Comparison of ENCODE assay signal across 1 cellular context in the genomic region with DNA sequence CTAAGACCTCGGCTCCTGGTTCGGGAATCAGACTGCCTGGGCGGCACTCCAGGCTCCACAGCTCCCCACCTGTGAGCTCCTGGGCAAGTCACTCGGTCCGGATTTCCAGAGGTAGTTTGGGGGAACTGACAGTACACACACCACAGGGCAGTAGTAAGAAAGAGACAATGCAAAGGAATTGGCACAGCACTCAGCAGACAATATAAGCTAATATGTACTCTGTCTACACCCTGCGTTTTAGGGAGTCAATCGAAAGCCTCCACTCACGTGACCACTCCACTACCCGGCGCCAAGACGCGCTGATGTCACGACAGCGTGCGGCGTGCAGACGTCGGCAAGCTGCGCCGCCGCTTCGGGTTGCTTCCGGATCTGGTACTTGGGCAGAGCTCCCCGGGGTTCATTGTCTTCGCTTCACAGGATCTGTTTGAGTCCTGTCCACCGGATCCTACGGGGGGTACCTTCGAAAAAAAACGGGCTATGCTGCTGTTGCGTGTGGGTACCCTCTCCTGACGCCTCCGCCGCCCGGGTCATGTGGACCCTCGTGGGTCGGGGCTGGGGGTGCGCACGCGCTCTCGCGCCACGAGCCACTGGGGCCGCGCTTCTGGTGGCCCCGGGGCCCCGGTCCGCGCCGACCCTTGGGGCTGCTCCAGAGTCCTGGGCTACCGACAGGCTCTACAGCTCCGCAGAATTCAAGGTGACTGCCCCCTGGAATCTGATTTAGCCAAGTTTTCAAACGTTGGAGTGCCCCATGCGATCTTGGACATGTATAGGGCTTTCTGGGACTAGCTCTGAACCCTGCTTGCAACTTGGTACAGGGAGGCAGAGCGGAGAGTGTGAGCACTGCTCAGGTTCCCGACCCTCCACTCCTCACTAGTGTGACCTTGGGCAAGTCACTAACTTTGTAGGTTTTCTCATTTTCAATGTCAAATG.
A peak's percentile ranks its signal among the peaks of the same experiment; 100 is the strongest.
TF ChIP-seq lines count a peak whose summit lies in the region.

A gene with protein sequence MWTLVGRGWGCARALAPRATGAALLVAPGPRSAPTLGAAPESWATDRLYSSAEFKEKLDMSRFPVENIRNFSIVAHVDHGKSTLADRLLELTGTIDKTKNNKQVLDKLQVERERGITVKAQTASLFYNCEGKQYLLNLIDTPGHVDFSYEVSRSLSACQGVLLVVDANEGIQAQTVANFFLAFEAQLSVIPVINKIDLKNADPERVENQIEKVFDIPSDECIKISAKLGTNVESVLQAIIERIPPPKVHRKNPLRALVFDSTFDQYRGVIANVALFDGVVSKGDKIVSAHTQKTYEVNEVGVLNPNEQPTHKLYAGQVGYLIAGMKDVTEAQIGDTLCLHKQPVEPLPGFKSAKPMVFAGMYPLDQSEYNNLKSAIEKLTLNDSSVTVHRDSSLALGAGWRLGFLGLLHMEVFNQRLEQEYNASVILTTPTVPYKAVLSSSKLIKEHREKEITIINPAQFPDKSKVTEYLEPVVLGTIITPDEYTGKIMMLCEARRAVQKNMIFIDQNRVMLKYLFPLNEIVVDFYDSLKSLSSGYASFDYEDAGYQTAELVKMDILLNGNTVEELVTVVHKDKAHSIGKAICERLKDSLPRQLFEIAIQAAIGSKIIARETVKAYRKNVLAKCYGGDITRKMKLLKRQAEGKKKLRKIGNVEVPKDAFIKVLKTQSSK (plus strand): TSS at position 327 of the 930 bp plus-strand sequence. CDS start 203 bp downstream, at position 530.

TF ChIP-seq in HepG2, 621 proteins besides CTCF, POLR2A, EP300 and RAD21 (continued from another document and continues in another):
- TF ChIP-seq, protein P1, sequence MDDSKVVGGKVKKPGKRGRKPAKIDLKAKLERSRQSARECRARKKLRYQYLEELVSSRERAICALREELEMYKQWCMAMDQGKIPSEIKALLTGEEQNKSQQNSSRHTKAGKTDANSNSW (CRISPR knock-in tag; IDR thresholded peaks at IDR 0.05; ENCODE audit: borderline replicate concordance), result no peak
- TF ChIP-seq TBX3 (IDR thresholded peaks at IDR 0.05; ENCODE audit: borderline replicate concordance) (no peak), KAT8 (CRISPR knock-in tag; IDR thresholded peaks at IDR 0.05) (peak; percentile 98), ZNF790 (CRISPR knock-in tag; IDR thresholded peaks at IDR 0.05; ENCODE audit: borderline replicate concordance) (peak; percentile 65; the same call in 1 of the 2 replicates), BHLHE40 (IDR thresholded peaks at IDR 0.05; ENCODE audit: low read length) (peak; percentile 96), KDM5B (CRISPR knock-in tag; IDR thresholded peaks at IDR 0.05; ENCODE audit: borderline replicate concordance) (peak; percentile 52; the same call in 1 of the 2 replicates), ZNF629 (CRISPR knock-in tag; conservative IDR thresholded peaks at IDR 0.05) (no peak; the same call in 1 of the 2 replicates), SP2 (CRISPR knock-in tag; IDR thresholded peaks at IDR 0.05) (0 out of 2 replicates have a peak, but pooled peaks have one; percentile 15), TOPORS (CRISPR knock-in tag; IDR thresholded peaks at IDR 0.05) (no peak; the same call in 1 of the 2 replicates), REPIN1 (CRISPR knock-in tag; IDR thresholded peaks at IDR 0.05; ENCODE audit: borderline replicate concordance, low read depth) (no peak), SIX4 (CRISPR knock-in tag; IDR thresholded peaks at IDR 0.05) (peak; percentile 63), POLR2AphosphoS2 (IDR thresholded peaks at IDR 0.05; ENCODE audit: low read depth, low read length) (no peak), ZBTB1 (CRISPR knock-in tag; IDR thresholded peaks at IDR 0.05; ENCODE audit: borderline replicate concordance) (no peak), FOXM1 (CRISPR knock-in tag; IDR thresholded peaks at IDR 0.05) (no peak), ZNF781 (CRISPR knock-in tag; IDR thresholded peaks at IDR 0.05; ENCODE audit: borderline replicate concordance, not compliant biosample characterization) (peak; percentile 44), ZKSCAN8 (CRISPR knock-in tag; IDR thresholded peaks at IDR 0.05; ENCODE audit: borderline replicate concordance) (no peak), U2AF1 (optimal IDR thresholded peaks at IDR 0.05; ENCODE audit: low read depth, low read length) (no peak), GABPA (IDR thresholded peaks at IDR 0.05; ENCODE audit: low read depth, low read length) (0 out of 2 replicates have a peak, but pooled peaks have one; percentile 26), GABPA (CRISPR knock-in tag; IDR thresholded peaks at IDR 0.05; ENCODE audit: low read depth) (peak; percentile 81), ZFP82 (CRISPR knock-in tag; IDR thresholded peaks at IDR 0.05; ENCODE audit: borderline replicate concordance) (no peak), TOE1 (CRISPR knock-in tag; IDR thresholded peaks at IDR 0.05) (no peak), ZNF780A (CRISPR knock-in tag; IDR thresholded peaks at IDR 0.05) (no peak), NFE2L1 (CRISPR knock-in tag; IDR thresholded peaks at IDR 0.05; ENCODE audit: borderline replicate concordance) (no peak), KAT2B (IDR thresholded peaks at IDR 0.05; ENCODE audit: borderline replicate concordance, low read depth, low read length) (no peak), IRF2 (CRISPR knock-in tag; IDR thresholded peaks at IDR 0.05) (peak; percentile 89; the same call in 1 of the 2 replicates), GTF2F1 (IDR thresholded peaks at IDR 0.05; ENCODE audit: low read length) (0 out of 2 replicates have a peak, but pooled peaks have one; percentile 63), REL (CRISPR knock-in tag; conservative IDR thresholded peaks at IDR 0.05) (no peak; the same call in 1 of the 2 replicates), TGIF2 (CRISPR knock-in tag; IDR thresholded peaks at IDR 0.05) (no peak), KDM2A (CRISPR knock-in tag; IDR thresholded peaks at IDR 0.05; ENCODE audit: borderline replicate concordance, low read depth) (peak; percentile 82), AHR (CRISPR knock-in tag; IDR thresholded peaks at IDR 0.05) (0 out of 2 replicates have a peak, but pooled peaks have one; percentile 85), ZNF337 (CRISPR knock-in tag; IDR thresholded peaks at IDR 0.05; ENCODE audit: borderline replicate concordance, low read depth) (peak; percentile 28; the same call in 1 of the 2 replicates), GTF3A (CRISPR knock-in tag; conservative IDR thresholded peaks at IDR 0.05) (no peak), NCOA5 (CRISPR knock-in tag; IDR thresholded peaks at IDR 0.05) (no peak)
- TF ChIP-seq, protein P2, sequence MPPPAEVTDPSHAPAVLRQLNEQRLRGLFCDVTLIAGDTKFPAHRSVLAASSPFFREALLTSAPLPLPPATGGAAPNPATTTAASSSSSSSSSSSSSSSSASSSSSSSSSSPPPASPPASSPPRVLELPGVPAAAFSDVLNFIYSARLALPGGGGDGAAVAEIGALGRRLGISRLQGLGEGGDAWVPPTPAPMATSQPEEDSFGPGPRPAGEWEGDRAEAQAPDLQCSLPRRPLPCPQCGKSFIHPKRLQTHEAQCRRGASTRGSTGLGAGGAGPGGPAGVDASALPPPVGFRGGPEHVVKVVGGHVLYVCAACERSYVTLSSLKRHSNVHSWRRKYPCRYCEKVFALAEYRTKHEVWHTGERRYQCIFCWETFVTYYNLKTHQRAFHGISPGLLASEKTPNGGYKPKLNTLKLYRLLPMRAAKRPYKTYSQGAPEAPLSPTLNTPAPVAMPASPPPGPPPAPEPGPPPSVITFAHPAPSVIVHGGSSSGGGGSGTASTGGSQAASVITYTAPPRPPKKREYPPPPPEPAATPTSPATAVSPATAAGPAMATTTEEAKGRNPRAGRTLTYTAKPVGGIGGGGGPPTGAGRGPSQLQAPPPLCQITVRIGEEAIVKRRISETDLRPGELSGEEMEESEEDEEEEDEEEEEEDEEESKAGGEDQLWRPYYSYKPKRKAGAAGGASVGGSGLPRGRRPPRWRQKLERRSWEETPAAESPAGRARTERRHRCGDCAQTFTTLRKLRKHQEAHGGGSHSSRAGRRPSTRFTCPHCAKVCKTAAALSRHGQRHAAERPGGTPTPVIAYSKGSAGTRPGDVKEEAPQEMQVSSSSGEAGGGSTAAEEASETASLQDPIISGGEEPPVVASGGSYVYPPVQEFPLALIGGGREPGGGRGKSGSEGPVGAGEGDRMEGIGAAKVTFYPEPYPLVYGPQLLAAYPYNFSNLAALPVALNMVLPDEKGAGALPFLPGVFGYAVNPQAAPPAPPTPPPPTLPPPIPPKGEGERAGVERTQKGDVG (CRISPR knock-in tag; IDR thresholded peaks at IDR 0.05; ENCODE audit: borderline replicate concordance), result no peak
- TF ChIP-seq, protein P3, sequence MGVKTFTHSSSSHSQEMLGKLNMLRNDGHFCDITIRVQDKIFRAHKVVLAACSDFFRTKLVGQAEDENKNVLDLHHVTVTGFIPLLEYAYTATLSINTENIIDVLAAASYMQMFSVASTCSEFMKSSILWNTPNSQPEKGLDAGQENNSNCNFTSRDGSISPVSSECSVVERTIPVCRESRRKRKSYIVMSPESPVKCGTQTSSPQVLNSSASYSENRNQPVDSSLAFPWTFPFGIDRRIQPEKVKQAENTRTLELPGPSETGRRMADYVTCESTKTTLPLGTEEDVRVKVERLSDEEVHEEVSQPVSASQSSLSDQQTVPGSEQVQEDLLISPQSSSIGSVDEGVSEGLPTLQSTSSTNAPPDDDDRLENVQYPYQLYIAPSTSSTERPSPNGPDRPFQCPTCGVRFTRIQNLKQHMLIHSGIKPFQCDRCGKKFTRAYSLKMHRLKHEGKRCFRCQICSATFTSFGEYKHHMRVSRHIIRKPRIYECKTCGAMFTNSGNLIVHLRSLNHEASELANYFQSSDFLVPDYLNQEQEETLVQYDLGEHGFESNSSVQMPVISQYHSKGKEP (CRISPR knock-in tag; IDR thresholded peaks at IDR 0.05), result no peak
- TF ChIP-seq, protein P4, sequence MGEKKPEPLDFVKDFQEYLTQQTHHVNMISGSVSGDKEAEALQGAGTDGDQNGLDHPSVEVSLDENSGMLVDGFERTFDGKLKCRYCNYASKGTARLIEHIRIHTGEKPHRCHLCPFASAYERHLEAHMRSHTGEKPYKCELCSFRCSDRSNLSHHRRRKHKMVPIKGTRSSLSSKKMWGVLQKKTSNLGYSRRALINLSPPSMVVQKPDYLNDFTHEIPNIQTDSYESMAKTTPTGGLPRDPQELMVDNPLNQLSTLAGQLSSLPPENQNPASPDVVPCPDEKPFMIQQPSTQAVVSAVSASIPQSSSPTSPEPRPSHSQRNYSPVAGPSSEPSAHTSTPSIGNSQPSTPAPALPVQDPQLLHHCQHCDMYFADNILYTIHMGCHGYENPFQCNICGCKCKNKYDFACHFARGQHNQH (CRISPR knock-in tag; IDR thresholded peaks at IDR 0.05), result peak; percentile 46; the same call in 1 of the 2 replicates
- TF ChIP-seq, protein P5, sequence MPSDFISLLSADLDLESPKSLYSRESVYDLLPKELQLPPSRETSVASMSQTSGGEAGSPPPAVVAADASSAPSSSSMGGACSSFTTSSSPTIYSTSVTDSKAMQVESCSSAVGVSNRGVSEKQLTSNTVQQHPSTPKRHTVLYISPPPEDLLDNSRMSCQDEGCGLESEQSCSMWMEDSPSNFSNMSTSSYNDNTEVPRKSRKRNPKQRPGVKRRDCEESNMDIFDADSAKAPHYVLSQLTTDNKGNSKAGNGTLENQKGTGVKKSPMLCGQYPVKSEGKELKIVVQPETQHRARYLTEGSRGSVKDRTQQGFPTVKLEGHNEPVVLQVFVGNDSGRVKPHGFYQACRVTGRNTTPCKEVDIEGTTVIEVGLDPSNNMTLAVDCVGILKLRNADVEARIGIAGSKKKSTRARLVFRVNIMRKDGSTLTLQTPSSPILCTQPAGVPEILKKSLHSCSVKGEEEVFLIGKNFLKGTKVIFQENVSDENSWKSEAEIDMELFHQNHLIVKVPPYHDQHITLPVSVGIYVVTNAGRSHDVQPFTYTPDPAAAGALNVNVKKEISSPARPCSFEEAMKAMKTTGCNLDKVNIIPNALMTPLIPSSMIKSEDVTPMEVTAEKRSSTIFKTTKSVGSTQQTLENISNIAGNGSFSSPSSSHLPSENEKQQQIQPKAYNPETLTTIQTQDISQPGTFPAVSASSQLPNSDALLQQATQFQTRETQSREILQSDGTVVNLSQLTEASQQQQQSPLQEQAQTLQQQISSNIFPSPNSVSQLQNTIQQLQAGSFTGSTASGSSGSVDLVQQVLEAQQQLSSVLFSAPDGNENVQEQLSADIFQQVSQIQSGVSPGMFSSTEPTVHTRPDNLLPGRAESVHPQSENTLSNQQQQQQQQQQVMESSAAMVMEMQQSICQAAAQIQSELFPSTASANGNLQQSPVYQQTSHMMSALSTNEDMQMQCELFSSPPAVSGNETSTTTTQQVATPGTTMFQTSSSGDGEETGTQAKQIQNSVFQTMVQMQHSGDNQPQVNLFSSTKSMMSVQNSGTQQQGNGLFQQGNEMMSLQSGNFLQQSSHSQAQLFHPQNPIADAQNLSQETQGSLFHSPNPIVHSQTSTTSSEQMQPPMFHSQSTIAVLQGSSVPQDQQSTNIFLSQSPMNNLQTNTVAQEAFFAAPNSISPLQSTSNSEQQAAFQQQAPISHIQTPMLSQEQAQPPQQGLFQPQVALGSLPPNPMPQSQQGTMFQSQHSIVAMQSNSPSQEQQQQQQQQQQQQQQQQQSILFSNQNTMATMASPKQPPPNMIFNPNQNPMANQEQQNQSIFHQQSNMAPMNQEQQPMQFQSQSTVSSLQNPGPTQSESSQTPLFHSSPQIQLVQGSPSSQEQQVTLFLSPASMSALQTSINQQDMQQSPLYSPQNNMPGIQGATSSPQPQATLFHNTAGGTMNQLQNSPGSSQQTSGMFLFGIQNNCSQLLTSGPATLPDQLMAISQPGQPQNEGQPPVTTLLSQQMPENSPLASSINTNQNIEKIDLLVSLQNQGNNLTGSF (CRISPR knock-in tag; IDR thresholded peaks at IDR 0.05), result no peak
- TF ChIP-seq, protein P6, sequence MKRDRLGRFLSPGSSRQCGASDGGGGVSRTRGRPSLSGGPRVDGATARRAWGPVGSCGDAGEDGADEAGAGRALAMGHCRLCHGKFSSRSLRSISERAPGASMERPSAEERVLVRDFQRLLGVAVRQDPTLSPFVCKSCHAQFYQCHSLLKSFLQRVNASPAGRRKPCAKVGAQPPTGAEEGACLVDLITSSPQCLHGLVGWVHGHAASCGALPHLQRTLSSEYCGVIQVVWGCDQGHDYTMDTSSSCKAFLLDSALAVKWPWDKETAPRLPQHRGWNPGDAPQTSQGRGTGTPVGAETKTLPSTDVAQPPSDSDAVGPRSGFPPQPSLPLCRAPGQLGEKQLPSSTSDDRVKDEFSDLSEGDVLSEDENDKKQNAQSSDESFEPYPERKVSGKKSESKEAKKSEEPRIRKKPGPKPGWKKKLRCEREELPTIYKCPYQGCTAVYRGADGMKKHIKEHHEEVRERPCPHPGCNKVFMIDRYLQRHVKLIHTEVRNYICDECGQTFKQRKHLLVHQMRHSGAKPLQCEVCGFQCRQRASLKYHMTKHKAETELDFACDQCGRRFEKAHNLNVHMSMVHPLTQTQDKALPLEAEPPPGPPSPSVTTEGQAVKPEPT (CRISPR knock-in tag; IDR thresholded peaks at IDR 0.05; ENCODE audit: low read depth), result peak; percentile 80; the same call in 1 of the 2 replicates
- TF ChIP-seq, protein P7, sequence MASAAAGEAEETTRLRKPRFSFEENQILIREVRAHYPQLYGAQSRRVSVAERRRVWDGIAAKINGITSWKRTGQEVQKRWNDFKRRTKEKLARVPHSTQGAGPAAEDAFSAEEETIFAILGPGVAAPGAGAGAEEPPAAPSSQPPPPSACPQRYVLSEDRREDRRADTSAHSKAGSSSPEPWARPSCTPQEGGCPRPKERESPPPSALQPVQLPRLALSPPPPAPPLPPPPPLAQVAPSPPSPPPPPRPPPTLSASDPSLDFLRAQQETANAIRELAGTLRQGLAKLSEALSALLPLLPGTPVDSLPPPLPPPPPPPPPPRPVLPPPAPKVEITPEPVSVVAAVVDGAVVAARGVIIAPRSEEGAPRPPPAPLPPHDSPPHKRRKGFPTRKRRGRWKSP (CRISPR knock-in tag; IDR thresholded peaks at IDR 0.05), result peak; percentile 87
- TF ChIP-seq, protein P8, sequence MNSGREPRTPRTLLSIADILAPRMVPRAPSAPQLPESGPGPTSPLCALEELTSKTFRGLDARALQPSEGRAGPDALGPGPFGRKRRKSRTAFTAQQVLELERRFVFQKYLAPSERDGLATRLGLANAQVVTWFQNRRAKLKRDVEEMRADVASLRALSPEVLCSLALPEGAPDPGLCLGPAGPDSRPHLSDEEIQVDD (CRISPR knock-in tag; IDR thresholded peaks at IDR 0.05; ENCODE audit: borderline replicate concordance), result no peak
